In the genomic region with DNA sequence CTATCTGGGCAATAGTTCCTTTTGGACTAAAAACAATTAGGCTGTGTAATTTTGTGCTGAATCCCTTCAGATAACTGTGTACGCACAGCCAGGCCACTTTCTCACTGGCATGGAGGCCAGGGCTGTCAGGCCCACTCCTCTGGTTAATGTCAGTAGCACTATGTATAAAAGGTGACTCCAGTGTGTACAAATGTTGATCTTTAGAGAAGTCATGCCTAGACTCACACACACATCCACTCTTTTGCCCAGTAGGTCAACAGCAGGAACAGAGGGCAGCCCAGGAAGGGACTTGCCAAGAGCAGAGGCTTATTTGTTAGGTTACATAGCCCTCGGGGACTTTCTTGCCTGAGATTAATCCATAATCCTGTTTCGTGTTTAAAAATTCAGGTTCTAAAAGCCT, we compare ENCODE assay signal across 1 cellular context.
TF ChIP-seq lines count a peak whose summit lies in the region.

No MANE protein-coding gene starts in this region.

TF ChIP-seq in GM23338, 12 proteins besides CTCF, POLR2A, EP300 and RAD21 (continued from another document):
- no peak for TF ChIP-seq EZH2phosphoT487 (IDR thresholded peaks at IDR 0.05; ENCODE audit: unreplicated experiment)
- TF ChIP-seq NANOG (IDR thresholded peaks at IDR 0.05; ENCODE audit: borderline replicate concordance) = no peak
- TF ChIP-seq CREB1 (CRISPR knock-in tag; IDR thresholded peaks at IDR 0.05; ENCODE audit: low read depth) = no peak
- no peak for TF ChIP-seq ZNF331 (CRISPR knock-in tag; IDR thresholded peaks at IDR 0.05; ENCODE audit: low read depth)
- no peak for TF ChIP-seq JUNB (IDR thresholded peaks at IDR 0.05; ENCODE audit: unreplicated experiment)
- no peak for TF ChIP-seq STAT1 (IDR thresholded peaks at IDR 0.05; ENCODE audit: unreplicated experiment)
